ENCODE assay signal across 12 cellular contexts in genomic region chr5:15286659-15287058, GRCh38.
DNase-seq lines count a peak whose midpoint lies in the region; ATAC-seq and TF ChIP-seq lines count a peak whose summit lies in the region.
"Had no signal": no experiment of that assay in that cellular context is flagged by ENCODE, and none has a peak within 500 bp of the region (broad histone marks: within the 10 kb centered on the region; RNA-seq: fewer than 3 reads in every experiment).

No MANE protein-coding gene starts in this region.

- CTCF ChIA-PET in MCF 10A (lab: Yijun Ruan, JAX), result interaction anchor here (0.7 kb wide), 1 partner anchor 22 kb away, joined by 3 read pairs; no protein-coding TSS in a partner anchor

- peaks cover 6% of the 10 kb centered on the region for H3K4me1 ChIP-seq in endodermal cell (ENCODE audit: control insufficient read depth, insufficient read depth, low read length)
- H3K4me1 ChIP-seq in breast epithelium, result no peaks in the 10 kb centered on the region
- H3K4me1 ChIP-seq: SJCRH30 had no signal

- TF ChIP-seq CTCF in endodermal cell (conservative IDR thresholded peaks at IDR 0.05) (peak; percentile 74), breast epithelium (IDR thresholded peaks at IDR 0.05) (no peak), MCF 10A (IDR thresholded peaks at IDR 0.05; ENCODE audit: unreplicated experiment) (no peak)

- DNase-seq in AG20443 (ENCODE audit: low spot score) (peak; percentile 36), NCI-H524 treated with DMSO at 0.1 percent for 48 hours (lab: John Stamatoyannopoulos, UW) (peak; percentile 29), endodermal cell (peak; percentile 59), medulla oblongata (ENCODE audit: extremely low spot score) (peak; percentile 70), breast epithelium (ENCODE audit: low spot score in 2 of 2) (no peak), MCF 10A (ENCODE audit: unreplicated experiment) (no peak)
- no peak for DNase-seq in naive thymus-derived CD8-positive, alpha-beta T cell
- DNase-seq: NCI-H510A; stimulated activated naive CD8-positive, alpha-beta T cell treated with anti-CD3 and anti-CD28 coated beads, Interleukin-15, amount 100 ng/mL, for 72 hours had no signal

- H3K4me3 Mint-ChIP-seq in endodermal cell (no peak overlapping the region), MCF 10A (ENCODE audit: unreplicated experiment) (no peak overlapping the region)
- no peak overlapping the region for H3K4me3 Mint-ChIP-seq in naive thymus-derived CD8-positive, alpha-beta T cell
- H3K4me3 Mint-ChIP-seq: stimulated activated naive CD8-positive, alpha-beta T cell treated with anti-CD3 and anti-CD28 coated beads, Interleukin-15, amount 100 ng/mL, for 72 hours had no signal

- H3K27ac ChIP-seq in endodermal cell (ENCODE audit: low read depth, low read length), result no peak overlapping the region
- H3K27ac ChIP-seq in breast epithelium, result no peak overlapping the region
- H3K27ac ChIP-seq: SJCRH30 had no signal

- H3K9ac ChIP-seq in endodermal cell (ENCODE audit: extremely low read depth, low read length, poor library complexity, severe bottlenecking), result no peak overlapping the region

- H3K27ac Mint-ChIP-seq in endodermal cell, result no peak overlapping the region
- no peak overlapping the region for H3K27ac Mint-ChIP-seq in MCF 10A (ENCODE audit: low read depth, unreplicated experiment)
- no peak overlapping the region for H3K27ac Mint-ChIP-seq in naive thymus-derived CD8-positive, alpha-beta T cell
- H3K27ac Mint-ChIP-seq: activated naive CD4-positive, alpha-beta T cell treated with anti-CD3 and anti-CD28 coated beads, Interleukin-2, amount 50 U/mL, for 72 hours; stimulated activated naive CD8-positive, alpha-beta T cell treated with anti-CD3 and anti-CD28 coated beads, Interleukin-15, amount 100 ng/mL, for 72 hours had no signal

- BruUV-seq in MCF 10A (replicated peaks; lab: Mats Ljungman, UMichigan), result no TSS peak

- WGBS in endodermal cell (ENCODE audit: insufficient coverage in 1 of 2, insufficient read length in 1 of 2), 2 experiments, result 60 to 75% methylated on average over 1 of the region's 1 CpG

- intact Hi-C loops in breast epithelium (cut with DNase I; ENCODE audit: low total_unique reads) (no loop called here), MCF 10A (cut with micrococcal nuclease) (no loop called here)

- no peak for ATAC-seq in GM21367 (IDR thresholded peaks at IDR 0.05; ENCODE audit: unreplicated experiment)
- ATAC-seq in naive thymus-derived CD8-positive, alpha-beta T cell, result no peak
- ATAC-seq: activated naive CD4-positive, alpha-beta T cell treated with anti-CD3 and anti-CD28 coated beads, Interleukin-2, amount 50 U/mL, for 72 hours; stimulated activated naive CD8-positive, alpha-beta T cell treated with anti-CD3 and anti-CD28 coated beads, Interleukin-15, amount 100 ng/mL, for 72 hours had no signal

- H3K27me3 ChIP-seq in endodermal cell (ENCODE audit: control insufficient read depth, insufficient read depth, low read length, poor library complexity, severe bottlenecking) (peaks cover 15% of the 10 kb centered on the region), breast epithelium (no peaks in the 10 kb centered on the region)
- H3K27me3 ChIP-seq: SJCRH30 had no signal

- no peak for TF ChIP-seq POLR2A in breast epithelium (IDR thresholded peaks at IDR 0.05)

- peaks cover 7% of the 10 kb centered on the region for H3K9me3 ChIP-seq in endodermal cell (ENCODE audit: control insufficient read depth, low read length)
- no peaks in the 10 kb centered on the region for H3K9me3 ChIP-seq in breast epithelium
- H3K9me3 ChIP-seq: SJCRH30 had no signal

- H3K4me3 ChIP-seq in endodermal cell (ENCODE audit: low read length) (no peak overlapping the region), breast epithelium (no peak overlapping the region)
- H3K4me3 ChIP-seq: SJCRH30 had no signal

- H3K36me3 ChIP-seq in endodermal cell (ENCODE audit: control insufficient read depth, insufficient read depth, low read length) (no peaks in the 10 kb centered on the region), breast epithelium (no peaks in the 10 kb centered on the region)
- H3K36me3 ChIP-seq: SJCRH30 had no signal

- H3K4me1 Mint-ChIP-seq in endodermal cell (peaks cover 17% of the 10 kb centered on the region), MCF 10A (ENCODE audit: insufficient read depth, unreplicated experiment) (peaks cover 7% of the 10 kb centered on the region)
- H3K4me1 Mint-ChIP-seq in naive thymus-derived CD8-positive, alpha-beta T cell, result no peaks in the 10 kb centered on the region
- H3K4me1 Mint-ChIP-seq: stimulated activated naive CD8-positive, alpha-beta T cell treated with anti-CD3 and anti-CD28 coated beads, Interleukin-15, amount 100 ng/mL, for 72 hours had no signal

- H3K9me3 Mint-ChIP-seq in endodermal cell (peaks cover 9% of the 10 kb centered on the region), MCF 10A (ENCODE audit: unreplicated experiment) (no peaks in the 10 kb centered on the region)
- peaks cover 0 to 46% (median 20%) of the 10 kb centered on the region in 9 donors for H3K9me3 Mint-ChIP-seq in naive thymus-derived CD8-positive, alpha-beta T cell

- H3K36me3 Mint-ChIP-seq in endodermal cell (ENCODE audit: low read depth), result no peaks in the 10 kb centered on the region
- no peaks in the 10 kb centered on the region for H3K36me3 Mint-ChIP-seq in MCF 10A (ENCODE audit: insufficient read depth, unreplicated experiment)
- peaks cover 0 to 4% (median 0%) of the 10 kb centered on the region in 3 donors for H3K36me3 Mint-ChIP-seq in naive thymus-derived CD8-positive, alpha-beta T cell

- POLR2A ChIA-PET in MCF 10A (lab: Yijun Ruan, JAX), result no interaction called here
- POLR2A ChIA-PET in naive thymus-derived CD8-positive, alpha-beta T cell (lab: Charles Lee), result no interaction called here

- H3K27me3 Mint-ChIP-seq in endodermal cell (ENCODE audit: insufficient read depth) (peaks cover 9% of the 10 kb centered on the region), MCF 10A (ENCODE audit: insufficient read depth, unreplicated experiment) (no peaks in the 10 kb centered on the region)
- no peaks in the 10 kb centered on the region for H3K27me3 Mint-ChIP-seq in naive thymus-derived CD8-positive, alpha-beta T cell
- H3K27me3 Mint-ChIP-seq: stimulated activated naive CD8-positive, alpha-beta T cell treated with anti-CD3 and anti-CD28 coated beads, Interleukin-15, amount 100 ng/mL, for 72 hours had no signal

Comparison
In these comparisons a context has a peak if more than half of its experiments do, and no peak if none do; other contexts are left out.
1. DNase-seq: peak in AG20443 (single experiment), NCI-H524 treated with DMSO at 0.1 percent for 48 hours (single experiment), endodermal cell (single experiment) and medulla oblongata (single experiment); none in breast epithelium (0 of 2), MCF 10A (single experiment) and naive thymus-derived CD8-positive, alpha-beta T cell (0 of 10).